Comparison of ENCODE assay signal across 29 cellular contexts in the genomic region with DNA sequence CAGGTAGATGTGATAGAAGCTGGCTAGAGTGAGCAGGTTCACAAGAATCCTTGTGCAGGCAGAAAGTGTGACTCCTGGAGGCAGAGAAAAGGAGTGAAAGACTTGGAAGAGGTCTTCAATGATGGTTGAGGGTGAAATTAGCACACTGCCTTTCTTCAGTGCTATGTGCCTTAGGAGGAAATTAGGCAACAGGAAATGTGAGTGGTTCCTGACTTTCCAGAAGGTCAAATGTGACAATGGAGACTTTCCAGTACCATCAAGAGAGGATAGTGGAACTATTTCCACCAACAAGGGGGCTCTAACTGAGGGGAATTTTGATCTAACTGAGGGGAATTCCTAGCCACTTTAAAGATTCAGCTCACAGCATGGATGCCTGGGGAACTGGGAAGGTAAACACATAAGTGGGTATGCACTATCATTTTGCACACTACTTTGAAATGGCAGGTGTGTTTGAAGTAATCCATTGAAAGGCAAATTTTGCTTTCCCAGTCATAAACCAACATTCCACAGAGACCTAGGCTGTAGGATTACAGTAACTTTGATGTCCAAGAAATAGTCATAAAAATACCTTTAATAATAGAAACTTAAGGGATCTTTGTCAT.
DNase-seq lines count a peak whose midpoint lies in the region; ATAC-seq, FAIRE-seq and TF ChIP-seq lines count a peak whose summit lies in the region.
"Had no signal": no experiment of that assay in that cellular context is flagged by ENCODE, and none has a peak within 500 bp of the region (broad histone marks: within the 10 kb centered on the region; RNA-seq: fewer than 3 reads in every experiment).

No MANE protein-coding gene starts in this region.

- H3K4me3 ChIP-seq in ACC112 (ENCODE audit: low read depth, low read length) (no peak overlapping the region), epithelial cell of esophagus (ENCODE audit: low read length) (no peak overlapping the region)
- H3K4me3 ChIP-seq: adrenal gland, body of pancreas, heart right ventricle, SJCRH30 had no signal

- DNase-seq in GM12892 (ENCODE audit: insufficient read length): no peak
- peak; percentile 44 for DNase-seq in NCI-H69 (lab: John Stamatoyannopoulos, UW)
- DNase-seq in epithelial cell of esophagus (ENCODE audit: low read depth): peak; percentile 48
- no peak for DNase-seq in SHP77 treated with DMSO at 0.1 percent for 48 hours (lab: John Stamatoyannopoulos, UW)
- DNase-seq: activated CD4-positive, alpha-beta T cell treated with anti-CD3 and anti-CD28 coated beads, Interleukin-2, amount 10 ng/mL, durations not matched to agents 24 days and 14 days; activated gamma-delta T cell treated with Interleukin-2 at 50 U/mL for 16 hours; activated T-cell treated with anti-CD3 and anti-CD28 coated beads, Interleukin-2, amount 50 U/mL, for 1 hour; adrenal gland; body of pancreas; C1 segment of cervical spinal cord; DND-41; effector CD4-positive, alpha-beta T cell; erythroblast; foreskin keratinocyte; heart right ventricle; left cardiac atrium; NCI-H1105 treated with DMSO at 0.1 percent for 48 hours; NCI-H2107; NCI-H524; right cardiac atrium; SJCRH30; T1000; trophoblast cell had no signal

- ATAC-seq in HG02840 (IDR thresholded peaks at IDR 0.05; ENCODE audit: low FRiP score, unreplicated experiment): no peak
- ATAC-seq in GM18519 (IDR thresholded peaks at IDR 0.05; ENCODE audit: low FRiP score, unreplicated experiment): no peak
- no peak for ATAC-seq in GM21381 (IDR thresholded peaks at IDR 0.05; ENCODE audit: unreplicated experiment)
- ATAC-seq: body of pancreas, foreskin keratinocyte, heart right ventricle, left cardiac atrium, right cardiac atrium had no signal

- H3K36me3 ChIP-seq in ACC112 (ENCODE audit: insufficient read depth, low read length): no peaks in the 10 kb centered on the region
- H3K36me3 ChIP-seq: adrenal gland, heart right ventricle, SJCRH30 had no signal

- TF ChIP-seq POLR2A in GM12892 (IDR thresholded peaks at IDR 0.05; ENCODE audit: low read depth, low read length): no peak

- TF ChIP-seq CTCF in epithelial cell of esophagus (IDR thresholded peaks at IDR 0.05; ENCODE audit: insufficient read depth, low read depth, low read length, missing control alignments): no peak

- H3K27me3 ChIP-seq in ACC112 (ENCODE audit: insufficient read depth, low read length): no peaks in the 10 kb centered on the region
- H3K27me3 ChIP-seq: adrenal gland, body of pancreas, foreskin keratinocyte, heart right ventricle, SJCRH30 had no signal

- H3K79me2 ChIP-seq in ACC112 (ENCODE audit: control insufficient read depth, insufficient read depth, low read length, unreplicated experiment): no peaks in the 10 kb centered on the region

- no peak overlapping the region for H3K27ac ChIP-seq in ACC112 (ENCODE audit: low read depth, low read length)
- H3K27ac ChIP-seq: adrenal gland, body of pancreas, foreskin keratinocyte, heart right ventricle, SJCRH30 had no signal

- FAIRE-seq in GM12892 (lab: Jason Lieb, UNC): peak; percentile 64
- FAIRE-seq: H54, RCC 7860 had no signal

- H3K4me1 ChIP-seq in ACC112 (ENCODE audit: control insufficient read depth, insufficient read depth, low read length, unreplicated experiment): peaks cover 8% of the 10 kb centered on the region
- H3K4me1 ChIP-seq: adrenal gland, body of pancreas, heart right ventricle, SJCRH30 had no signal

- H2AFZ ChIP-seq in ACC112 (ENCODE audit: low read length, unreplicated experiment): peak overlapping the region; percentile 65

Comparison
In these comparisons a context has a peak if more than half of its experiments do, and no peak if none do; other contexts are left out.
1. DNase-seq: peak in NCI-H69 (single experiment) and epithelial cell of esophagus (single experiment); none in GM12892 (single experiment) and SHP77 treated with DMSO at 0.1 percent for 48 hours (single experiment).